Comparison of ENCODE assay signal across 17 cellular contexts in genomic region chr3:76138921-76139320, GRCh38.
"Had no signal": no experiment of that assay in that cellular context is flagged by ENCODE, and none has a peak within 500 bp of the region (broad histone marks: within the 10 kb centered on the region; RNA-seq: fewer than 3 reads in every experiment).

No MANE protein-coding gene starts in this region.

- H3K9ac ChIP-seq: parathyroid adenoma had no signal

- H3K27ac ChIP-seq: colonic mucosa, parathyroid adenoma, thyroid gland had no signal

- H3K4me3 Mint-ChIP-seq: activated naive CD8-positive, alpha-beta T cell; stimulated activated naive B cell treated with anti-CD40 and anti-IgM and Interleukin-4, amounts not matched to agents 10 μg/mL and 1 μg/mL and 100 μg/mL, for 72 hours; T-cell had no signal

- H3K9me3 ChIP-seq: colonic mucosa, thyroid gland had no signal

- DNase-seq: activated CD4-positive, alpha-beta T cell treated with anti-CD3 and anti-CD28 coated beads, Interleukin-2, amount 50 U/mL, for 1 hour; activated CD8-positive, alpha-beta memory T cell treated with anti-CD3 and anti-CD28 coated beads for 24 hours; activated gamma-delta T cell treated with Interleukin-2 at 50 U/mL for 16 hours; anterior cingulate cortex; colonic mucosa; glutamatergic neuron; hypothalamus; kidney glomerular epithelial cell; stimulated activated CD4-positive, alpha-beta T cell treated with anti-CD3 and anti-CD28 coated beads, Interleukin-2, amount 100 ng/mL, for 48 hours; stimulated activated naive B cell treated with anti-CD40 and anti-IgM and Interleukin-4, amounts not matched to agents 10 μg/mL and 1 μg/mL and 100 μg/mL, for 72 hours; T-cell; T-helper 9 cell; thyroid gland had no signal

- H3K9me3 Mint-ChIP-seq: stimulated activated naive B cell treated with anti-CD40 and anti-IgM and Interleukin-4, amounts not matched to agents 10 μg/mL and 1 μg/mL and 100 μg/mL, for 72 hours had no signal

- H3K4me1 Mint-ChIP-seq: stimulated activated naive B cell treated with anti-CD40 and anti-IgM and Interleukin-4, amounts not matched to agents 10 μg/mL and 1 μg/mL and 100 μg/mL, for 72 hours; T-cell had no signal

- FAIRE-seq: endometrium had no signal

- ATAC-seq: activated CD4-positive, CD25-positive, alpha-beta regulatory T cell treated with anti-CD3 and anti-CD28 coated beads, Interleukin-2, amount 50 U/mL, for 24 hours; stimulated activated naive B cell treated with anti-CD40 and anti-IgM and Interleukin-4, amounts not matched to agents 10 μg/mL and 1 μg/mL and 100 μg/mL, for 72 hours; T-cell had no signal

- H3K36me3 Mint-ChIP-seq: activated naive CD8-positive, alpha-beta T cell; stimulated activated naive B cell treated with anti-CD40 and anti-IgM and Interleukin-4, amounts not matched to agents 10 μg/mL and 1 μg/mL and 100 μg/mL, for 72 hours; T-cell had no signal

- H3K27me3 Mint-ChIP-seq: activated naive CD8-positive, alpha-beta T cell; stimulated activated naive B cell treated with anti-CD40 and anti-IgM and Interleukin-4, amounts not matched to agents 10 μg/mL and 1 μg/mL and 100 μg/mL, for 72 hours; T-cell had no signal

- H3K36me3 ChIP-seq: colonic mucosa, thyroid gland had no signal

- H3K27ac Mint-ChIP-seq: activated naive CD8-positive, alpha-beta T cell; stimulated activated naive B cell treated with anti-CD40 and anti-IgM and Interleukin-4, amounts not matched to agents 10 μg/mL and 1 μg/mL and 100 μg/mL, for 72 hours; T-cell had no signal

- H3K4me3 ChIP-seq: colonic mucosa, thyroid gland had no signal

- H3K4me1 ChIP-seq: colonic mucosa, parathyroid adenoma, thyroid gland had no signal
